ENCODE assay signal across 1 cellular context in the genomic region with DNA sequence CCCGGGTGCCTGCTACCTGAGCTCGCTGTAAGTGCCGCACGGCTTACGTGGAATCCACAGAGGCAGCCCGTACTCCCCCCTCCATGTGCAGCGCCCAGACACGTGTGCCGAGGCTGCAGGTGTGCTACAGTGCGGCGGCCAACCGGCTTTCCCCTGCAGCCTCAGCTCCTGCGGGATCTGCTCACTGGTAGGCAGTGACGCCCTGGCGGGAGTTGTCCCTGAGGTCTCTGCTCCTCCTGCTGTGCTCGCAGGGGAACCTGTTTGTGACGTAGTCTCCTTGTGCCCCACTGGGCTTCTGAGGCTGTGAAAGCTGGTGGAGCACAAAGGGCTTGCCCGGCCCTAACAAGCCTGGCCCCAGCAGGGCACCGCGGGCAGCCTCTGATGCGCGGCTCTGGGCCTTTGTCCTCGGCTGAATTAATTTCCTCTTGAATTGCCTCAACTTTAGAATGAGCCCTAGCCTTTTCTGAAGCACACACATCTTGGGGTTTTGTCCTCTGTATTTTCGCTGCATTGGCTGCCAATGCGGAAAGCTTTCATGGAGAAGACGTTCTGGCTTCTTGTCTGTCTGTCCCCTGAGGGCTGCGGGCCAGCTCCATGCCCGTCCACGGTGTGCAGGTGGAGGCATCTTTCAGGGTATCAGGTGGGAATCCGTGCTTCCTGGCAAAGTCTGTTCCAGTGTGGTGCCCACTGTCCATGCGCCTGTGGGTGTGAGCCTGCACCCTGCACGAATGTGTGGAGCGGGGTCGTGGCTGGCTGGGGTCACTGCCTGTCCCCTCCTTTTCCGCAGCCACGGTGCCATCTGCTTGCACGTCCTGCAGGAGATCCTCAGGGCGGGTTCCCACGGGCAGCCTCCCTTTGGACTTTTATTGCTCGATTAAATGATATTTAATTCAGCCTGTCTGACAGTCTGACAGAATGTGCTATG.
A peak's percentile ranks its signal among the peaks of the same experiment; 100 is the strongest.
TF ChIP-seq lines count a peak whose summit lies in the region.

No MANE protein-coding gene starts in this region.

TF ChIP-seq in H1, 55 proteins besides CTCF, POLR2A, EP300 and RAD21:
- TF ChIP-seq POLR2AphosphoS5 (IDR thresholded peaks at IDR 0.05; ENCODE audit: low read depth, low read length) (no peak), TCF12 (IDR thresholded peaks at IDR 0.05; ENCODE audit: low read depth, low read length) (0 out of 2 replicates have a peak, but pooled peaks have one; percentile 15), SAP30 (IDR thresholded peaks at IDR 0.05; ENCODE audit: insufficient read depth, insufficient replicate concordance, low read length) (no peak), NRF1 (IDR thresholded peaks at IDR 0.05; ENCODE audit: low read depth, low read length) (no peak), KDM1A (IDR thresholded peaks at IDR 0.05; ENCODE audit: borderline replicate concordance, low read length) (no peak; the same call in 1 of the 2 replicates), SIRT6 (IDR thresholded peaks at IDR 0.05; ENCODE audit: low read length) (no peak), NANOG (IDR thresholded peaks at IDR 0.05; ENCODE audit: insufficient read depth, low read depth, low read length, poor library complexity, severe bottlenecking) (peak; percentile 20), POU5F1 (IDR thresholded peaks at IDR 0.05; ENCODE audit: low read depth, low read length) (no peak), BACH1 (IDR thresholded peaks at IDR 0.05; ENCODE audit: low read length) (no peak; the same call in 1 of the 2 replicates), YY1 (IDR thresholded peaks at IDR 0.05; ENCODE audit: low read depth, low read length) (no peak), JUN (IDR thresholded peaks at IDR 0.05; ENCODE audit: low read depth, low read length) (0 out of 2 replicates have a peak, but pooled peaks have one; percentile 22), EZH2 (IDR thresholded peaks at IDR 0.05; ENCODE audit: low read depth, low read length, severe bottlenecking) (no peak), HDAC6 (IDR thresholded peaks at IDR 0.05; ENCODE audit: low read depth, low read length) (no peak), ASH2L (IDR thresholded peaks at IDR 0.05; ENCODE audit: low read length) (peak; percentile 83), CREB1 (IDR thresholded peaks at IDR 0.05) (peak; percentile 90), GTF2F1 (IDR thresholded peaks at IDR 0.05; ENCODE audit: borderline replicate concordance, low read depth, low read length) (no peak)
- TF ChIP-seq, protein P1, sequence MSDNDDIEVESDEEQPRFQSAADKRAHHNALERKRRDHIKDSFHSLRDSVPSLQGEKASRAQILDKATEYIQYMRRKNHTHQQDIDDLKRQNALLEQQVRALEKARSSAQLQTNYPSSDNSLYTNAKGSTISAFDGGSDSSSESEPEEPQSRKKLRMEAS (IDR thresholded peaks at IDR 0.05), result peak; percentile 93
- TF ChIP-seq, protein P2, sequence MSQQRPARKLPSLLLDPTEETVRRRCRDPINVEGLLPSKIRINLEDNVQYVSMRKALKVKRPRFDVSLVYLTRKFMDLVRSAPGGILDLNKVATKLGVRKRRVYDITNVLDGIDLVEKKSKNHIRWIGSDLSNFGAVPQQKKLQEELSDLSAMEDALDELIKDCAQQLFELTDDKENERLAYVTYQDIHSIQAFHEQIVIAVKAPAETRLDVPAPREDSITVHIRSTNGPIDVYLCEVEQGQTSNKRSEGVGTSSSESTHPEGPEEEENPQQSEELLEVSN (IDR thresholded peaks at IDR 0.05), result peak; percentile 57; the same call in 1 of the 2 replicates
- TF ChIP-seq, protein P3, sequence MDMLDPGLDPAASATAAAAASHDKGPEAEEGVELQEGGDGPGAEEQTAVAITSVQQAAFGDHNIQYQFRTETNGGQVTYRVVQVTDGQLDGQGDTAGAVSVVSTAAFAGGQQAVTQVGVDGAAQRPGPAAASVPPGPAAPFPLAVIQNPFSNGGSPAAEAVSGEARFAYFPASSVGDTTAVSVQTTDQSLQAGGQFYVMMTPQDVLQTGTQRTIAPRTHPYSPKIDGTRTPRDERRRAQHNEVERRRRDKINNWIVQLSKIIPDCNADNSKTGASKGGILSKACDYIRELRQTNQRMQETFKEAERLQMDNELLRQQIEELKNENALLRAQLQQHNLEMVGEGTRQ (IDR thresholded peaks at IDR 0.05; ENCODE audit: low read length), result peak; percentile 31; the same call in 1 of the 2 replicates
- TF ChIP-seq, protein P4, sequence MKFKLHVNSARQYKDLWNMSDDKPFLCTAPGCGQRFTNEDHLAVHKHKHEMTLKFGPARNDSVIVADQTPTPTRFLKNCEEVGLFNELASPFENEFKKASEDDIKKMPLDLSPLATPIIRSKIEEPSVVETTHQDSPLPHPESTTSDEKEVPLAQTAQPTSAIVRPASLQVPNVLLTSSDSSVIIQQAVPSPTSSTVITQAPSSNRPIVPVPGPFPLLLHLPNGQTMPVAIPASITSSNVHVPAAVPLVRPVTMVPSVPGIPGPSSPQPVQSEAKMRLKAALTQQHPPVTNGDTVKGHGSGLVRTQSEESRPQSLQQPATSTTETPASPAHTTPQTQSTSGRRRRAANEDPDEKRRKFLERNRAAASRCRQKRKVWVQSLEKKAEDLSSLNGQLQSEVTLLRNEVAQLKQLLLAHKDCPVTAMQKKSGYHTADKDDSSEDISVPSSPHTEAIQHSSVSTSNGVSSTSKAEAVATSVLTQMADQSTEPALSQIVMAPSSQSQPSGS (IDR thresholded peaks at IDR 0.05; ENCODE audit: low read length), result no peak
